Comparison of ENCODE assay signal across 8 cellular contexts in the genomic region with DNA sequence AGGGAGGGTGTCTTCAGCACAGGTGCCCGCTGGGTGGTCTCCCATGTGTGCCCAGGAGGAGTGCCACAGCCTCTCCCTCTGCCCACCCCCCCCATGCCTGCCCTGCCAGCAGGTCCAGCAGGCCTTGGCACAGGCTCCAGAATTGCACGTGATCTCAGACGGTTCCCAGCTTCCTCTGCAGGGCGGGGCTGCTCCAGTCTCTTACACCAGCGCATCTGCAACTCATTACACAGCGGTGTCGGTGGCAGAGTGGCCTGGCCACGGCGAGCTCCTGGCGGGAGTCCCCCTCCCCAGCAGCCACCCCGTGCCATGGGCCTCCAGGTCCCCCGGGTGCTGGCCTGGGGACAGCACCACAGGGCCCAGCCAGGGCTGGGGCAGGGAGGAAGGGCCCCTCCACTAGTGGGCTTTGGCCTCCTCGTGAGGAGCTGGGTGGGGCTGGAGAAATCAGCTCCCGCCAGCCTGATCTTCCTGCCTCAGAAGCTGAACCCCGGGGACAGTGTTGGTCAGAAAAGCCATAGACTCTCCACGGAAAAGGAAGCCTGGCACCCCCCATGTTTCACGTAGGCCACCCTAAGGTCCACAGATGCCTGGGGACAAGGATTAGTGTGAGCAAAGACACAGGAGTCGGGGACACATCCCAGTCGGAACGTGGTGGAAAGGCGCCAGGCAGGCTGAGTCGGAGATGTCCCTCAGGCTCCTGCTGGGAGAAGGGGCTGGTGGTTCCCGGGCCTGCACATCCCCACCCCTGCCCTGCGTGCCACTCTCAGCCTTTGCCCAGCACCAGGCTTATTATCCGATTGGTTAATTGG.
DNase-seq lines count a peak whose midpoint lies in the region; ATAC-seq and TF ChIP-seq lines count a peak whose summit lies in the region.

No MANE protein-coding gene starts in this region.

- peak; percentile 62 for DNase-seq in AG04449 (ENCODE audit: low read depth, low spot score)
- DNase-seq in LNCaP clone FGC (ENCODE audit: low read depth): peak; percentile 87
- peak; percentile 94 for DNase-seq in fibroblast of gingiva (ENCODE audit: low read depth)
- peak; percentile 40 to 93 (median 81) for DNase-seq in nucleus accumbens (lab: John Stamatoyannopoulos, UW)
- DNase-seq in NCI-H146 (lab: John Stamatoyannopoulos, UW): no peak
- DNase-seq in D341Med (ENCODE audit: low spot score): no peak

- peak; percentile 83 for ATAC-seq in SK-N-SH treated with all-trans-retinoic acid at 6 μM for 48 hours
- ATAC-seq in GM21367 (IDR thresholded peaks at IDR 0.05; ENCODE audit: unreplicated experiment): no peak

- H3K4me3 ChIP-seq in AG04449 (ENCODE audit: low read depth, low read length): peak overlapping the region; percentile 20
- H3K4me3 ChIP-seq in LNCaP clone FGC (ENCODE audit: low read depth, low read length): peak overlapping the region; percentile 23

- POLR2A ChIA-PET in AG04449 (lab: Yijun Ruan, JAX): interaction anchor here (0.7 to 1.6 kb wide), 6 partner anchors 12 to 231 kb away, joined by 3 to 9 read pairs (median 4); a partner anchor contains a TSS

- TF ChIP-seq CTCF in AG04449 (IDR thresholded peaks at IDR 0.05; ENCODE audit: insufficient read depth, low read length, missing control alignments) (no peak), LNCaP clone FGC (IDR thresholded peaks at IDR 0.05; ENCODE audit: control insufficient read depth, extremely low read depth, insufficient read depth) (no peak)

- CTCF ChIA-PET in AG04449 (lab: Yijun Ruan, JAX): interaction anchor here (1.3 to 5.2 kb wide), 3 partner anchors 11 to 197 kb away, joined by 3 to 20 read pairs (median 3); no protein-coding TSS in a partner anchor

TF ChIP-seq in SK-N-SH treated with all-trans-retinoic acid at 6 μM for 48 hours, 23 proteins besides CTCF, POLR2A, EP300 and RAD21:
- no peak for TF ChIP-seq ARNTL (CRISPR knock-in tag; IDR thresholded peaks at IDR 0.05; ENCODE audit: borderline replicate concordance, low read depth)
- TF ChIP-seq TCF4 (CRISPR knock-in tag; IDR thresholded peaks at IDR 0.05; ENCODE audit: borderline replicate concordance): peak; percentile 91

Comparison
In these comparisons a context has a peak if more than half of its experiments do, and no peak if none do; other contexts are left out.
1. DNase-seq: peak in AG04449 (single experiment), LNCaP clone FGC (single experiment), fibroblast of gingiva (single experiment) and nucleus accumbens (56 of 56); none in NCI-H146 (single experiment) and D341Med (single experiment).